21 cellular contexts compared by ENCODE assay signal in the genomic region with DNA sequence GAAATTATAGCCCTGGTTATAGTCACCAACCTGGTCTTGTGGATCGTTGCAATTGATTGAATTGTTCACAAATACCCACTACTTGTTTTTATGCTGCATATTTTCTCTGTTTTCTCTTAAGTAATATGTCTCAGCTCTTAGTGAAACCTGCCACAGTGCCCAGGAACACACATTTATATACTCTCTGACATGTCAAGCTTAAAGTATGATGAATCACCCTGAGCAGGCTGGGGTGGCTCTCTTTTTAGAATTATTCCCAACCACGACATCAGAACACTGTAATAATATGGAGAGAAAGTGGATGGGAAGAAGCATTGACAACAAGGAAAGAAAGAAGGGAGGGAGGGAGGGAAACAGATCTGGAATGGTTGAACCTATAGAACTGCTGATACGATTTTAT.
"Had no signal": no experiment of that assay in that cellular context is flagged by ENCODE, and none has a peak within 500 bp of the region (broad histone marks: within the 10 kb centered on the region; RNA-seq: fewer than 3 reads in every experiment).

No MANE protein-coding gene starts in this region.

- H3K4me1 Mint-ChIP-seq: endodermal cell; naive thymus-derived CD8-positive, alpha-beta T cell had no signal

- H3K4me3 ChIP-seq: esophagus muscularis mucosa, heart left ventricle, mucosa of descending colon, psoas muscle, skin epidermis, stomach, thoracic aorta, transverse colon had no signal

- DNase-seq: cerebellar nuclear complex; dermis blood vessel endothelial cell; endodermal cell; heart left ventricle; hippocampal formation; kidney glomerular epithelial cell; mucosa of descending colon; naive thymus-derived CD8-positive, alpha-beta T cell; psoas muscle; stimulated activated CD4-positive, alpha-beta T cell treated with anti-CD3 and anti-CD28 coated beads, Interleukin-2, amount 100 ng/mL, for 24 hours; stimulated activated naive CD4-positive, alpha-beta T cell; stomach; substantia nigra; transverse colon had no signal

- H3K9me3 Mint-ChIP-seq: endodermal cell; naive thymus-derived CD8-positive, alpha-beta T cell had no signal

- H3K27ac Mint-ChIP-seq: endodermal cell; naive thymus-derived CD8-positive, alpha-beta T cell had no signal

- H3K4me3 Mint-ChIP-seq: endodermal cell; naive thymus-derived CD8-positive, alpha-beta T cell had no signal

- ATAC-seq: foreskin keratinocyte; heart left ventricle; left lobe of liver; mucosa of descending colon; naive thymus-derived CD8-positive, alpha-beta T cell; psoas muscle; sciatic nerve had no signal

- H3K36me3 ChIP-seq: esophagus muscularis mucosa, heart left ventricle, neutrophil, stomach, thoracic aorta, transverse colon had no signal

- H3K36me3 Mint-ChIP-seq: naive thymus-derived CD8-positive, alpha-beta T cell had no signal

- H3K27me3 ChIP-seq: esophagus muscularis mucosa, foreskin keratinocyte, heart left ventricle, neutrophil, stomach, transverse colon had no signal

- H3K27ac ChIP-seq: esophagus muscularis mucosa, foreskin keratinocyte, heart left ventricle, neutrophil, psoas muscle, skin epidermis, stomach, thoracic aorta, transverse colon had no signal
